Comparison of ENCODE assay signal across 1 cellular context in genomic region chr15:65832549-65833364, GRCh38.
TF ChIP-seq lines count a peak whose summit lies in the region.

No MANE protein-coding gene starts in this region.

TF ChIP-seq in HEK293, 187 proteins besides CTCF, POLR2A, EP300 and RAD21 (continued from another document and continues in another):
- TF ChIP-seq ZNF518A (tag by site-specific recombination; conservative IDR thresholded peaks at IDR 0.05; ENCODE audit: low read depth) (peak; percentile 60), GLI4 (tag by site-specific recombination; IDR thresholded peaks at IDR 0.05) (no peak), ZNF785 (tag by site-specific recombination; IDR thresholded peaks at IDR 0.05) (no peak), ZNF501 (tag by site-specific recombination; IDR thresholded peaks at IDR 0.05) (peak; percentile 87), ZSCAN18 (tag by site-specific recombination; IDR thresholded peaks at IDR 0.05) (no peak), ZNF792 (tag by site-specific recombination; IDR thresholded peaks at IDR 0.05) (no peak), INSM2 (tag by site-specific recombination; IDR thresholded peaks at IDR 0.05) (peak; percentile 96), SP2 (tag by site-specific recombination; IDR thresholded peaks at IDR 0.05) (peak; percentile 65), PRDM6 (tag by site-specific recombination; IDR thresholded peaks at IDR 0.05) (peak; percentile 98), ZFHX2 (tag by site-specific recombination; conservative IDR thresholded peaks at IDR 0.05) (no peak), HOXA7 (CRISPR knock-in tag; IDR thresholded peaks at IDR 0.05; ENCODE audit: borderline replicate concordance) (no peak), HOXD13 (CRISPR knock-in tag; IDR thresholded peaks at IDR 0.05; ENCODE audit: borderline replicate concordance) (no peak), ZNF600 (tag by site-specific recombination; IDR thresholded peaks at IDR 0.05) (peak; percentile 87), ZNF2 (tag by site-specific recombination; IDR thresholded peaks at IDR 0.05) (peak; percentile 96), ZNF280D (tag by site-specific recombination; IDR thresholded peaks at IDR 0.05) (no peak), ZIC2 (tag by site-specific recombination; IDR thresholded peaks at IDR 0.05) (peak; percentile 98), ZNF132 (tag by site-specific recombination; IDR thresholded peaks at IDR 0.05; ENCODE audit: borderline replicate concordance) (no peak), GLIS2 (tag by site-specific recombination; IDR thresholded peaks at IDR 0.05) (peak; percentile 60; the same call in 1 of the 2 replicates), ZNF704 (tag by site-specific recombination; IDR thresholded peaks at IDR 0.05) (no peak), KLF10 (tag by site-specific recombination; IDR thresholded peaks at IDR 0.05) (peak; percentile 98), ZNF140 (tag by site-specific recombination; IDR thresholded peaks at IDR 0.05) (peak; percentile 46; the same call in 1 of the 2 replicates), ZSCAN23 (tag by site-specific recombination; IDR thresholded peaks at IDR 0.05) (0 out of 2 replicates have a peak, but pooled peaks have one; percentile 76), ZNF24 (tag by site-specific recombination; IDR thresholded peaks at IDR 0.05) (peak; percentile 99), MYNN (tag by site-specific recombination; IDR thresholded peaks at IDR 0.05; ENCODE audit: borderline replicate concordance) (no peak), ZNF645 (tag by site-specific recombination; IDR thresholded peaks at IDR 0.05) (no peak), ZNF791 (tag by site-specific recombination; IDR thresholded peaks at IDR 0.05) (no peak), ZNF654 (tag by site-specific recombination; IDR thresholded peaks at IDR 0.05; ENCODE audit: low read depth) (no peak), ZNF777 (tag by site-specific recombination; IDR thresholded peaks at IDR 0.05; ENCODE audit: borderline replicate concordance) (no peak), KLF9 (tag by site-specific recombination; IDR thresholded peaks at IDR 0.05; ENCODE audit: low read depth) (no peak), ZFP3 (tag by site-specific recombination; IDR thresholded peaks at IDR 0.05; ENCODE audit: low read depth) (0 out of 2 replicates have a peak, but pooled peaks have one; percentile 1), PATZ1 (tag by site-specific recombination; IDR thresholded peaks at IDR 0.05) (peak; percentile 90), ZNF311 (tag by site-specific recombination; IDR thresholded peaks at IDR 0.05; ENCODE audit: borderline replicate concordance) (no peak), ZNF214 (tag by site-specific recombination; IDR thresholded peaks at IDR 0.05; ENCODE audit: borderline replicate concordance) (no peak), REST (tag by site-specific recombination; IDR thresholded peaks at IDR 0.05) (peak; percentile 24; the same call in 1 of the 2 replicates), ZNF211 (tag by site-specific recombination; IDR thresholded peaks at IDR 0.05; ENCODE audit: low read depth) (no peak), ZNF121 (tag by site-specific recombination; IDR thresholded peaks at IDR 0.05) (peak; percentile 97), ZFP69B (tag by site-specific recombination; IDR thresholded peaks at IDR 0.05) (peak; percentile 94), ZNF274 (IDR thresholded peaks at IDR 0.05; ENCODE audit: low read length) (no peak), ZNF274 (tag by site-specific recombination; IDR thresholded peaks at IDR 0.05; ENCODE audit: borderline replicate concordance) (no peak)
